Comparison of ENCODE assay signal across 1 cellular context in genomic region chr2:24830786-24831185, GRCh38.
TF ChIP-seq lines count a peak whose summit lies in the region.

No MANE protein-coding gene starts in this region.

TF ChIP-seq in GM12878, 131 proteins besides CTCF, POLR2A, EP300 and RAD21 (continued from another document):
- TF ChIP-seq MYB (IDR thresholded peaks at IDR 0.05; ENCODE audit: borderline replicate concordance, low read depth, low read length) (no peak), BRCA1 (IDR thresholded peaks at IDR 0.05; ENCODE audit: low read depth, low read length) (no peak), RELA (IDR thresholded peaks at IDR 0.05; ENCODE audit: borderline replicate concordance, partially characterized antibody) (no peak), JUND (IDR thresholded peaks at IDR 0.05; ENCODE audit: low read depth, low read length) (no peak), SRF (IDR thresholded peaks at IDR 0.05; ENCODE audit: low read depth in 2 of 2, low read length in 2 of 2) (no peak), BCL3 (IDR thresholded peaks at IDR 0.05; ENCODE audit: borderline replicate concordance, insufficient read depth, low read depth, low read length, poor library complexity, severe bottlenecking) (no peak), MTA3 (IDR thresholded peaks at IDR 0.05; ENCODE audit: borderline replicate concordance, low read length) (no peak), BACH1 (IDR thresholded peaks at IDR 0.05; ENCODE audit: borderline replicate concordance) (no peak), BMI1 (IDR thresholded peaks at IDR 0.05; ENCODE audit: borderline replicate concordance) (no peak)
